ENCODE assay signal across 7 cellular contexts in the genomic region with DNA sequence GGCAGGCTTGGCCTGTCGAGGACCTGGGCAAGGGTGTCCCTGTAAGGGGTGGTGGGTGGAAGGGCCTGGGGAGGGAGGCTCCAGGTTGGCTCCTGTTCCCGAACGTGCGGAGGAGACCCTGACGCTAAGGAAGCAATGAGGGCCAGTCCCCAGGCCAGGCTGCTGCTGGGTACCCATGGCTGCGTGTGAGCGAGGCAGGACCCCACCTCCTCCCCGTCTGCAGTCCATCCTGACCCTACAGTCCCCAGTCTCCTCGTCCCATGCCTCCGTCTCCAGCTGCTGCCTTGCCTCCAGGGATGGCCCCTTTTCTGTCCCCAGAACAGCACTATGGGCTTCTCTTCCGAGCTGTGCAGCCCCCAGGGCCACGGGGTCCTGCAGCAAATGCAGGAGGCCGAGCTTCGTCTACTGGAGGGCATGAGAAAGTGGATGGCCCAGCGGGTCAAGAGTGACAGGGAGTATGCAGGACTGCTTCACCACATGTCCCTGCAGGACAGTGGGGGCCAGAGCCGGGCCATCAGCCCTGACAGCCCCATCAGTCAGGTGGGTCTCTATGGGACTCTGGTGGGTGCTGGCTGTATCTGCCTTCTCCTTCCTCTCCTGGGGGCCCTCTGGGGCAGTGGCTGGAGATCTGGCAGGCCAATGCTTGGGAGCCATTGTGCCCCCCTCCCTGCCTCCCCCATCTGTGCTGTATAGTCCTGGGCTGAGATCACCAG.
DNase-seq lines count a peak whose midpoint lies in the region; ATAC-seq and TF ChIP-seq lines count a peak whose summit lies in the region.
"Had no signal": no experiment of that assay in that cellular context is flagged by ENCODE, and none has a peak within 500 bp of the region (broad histone marks: within the 10 kb centered on the region; RNA-seq: fewer than 3 reads in every experiment).

No MANE protein-coding gene starts in this region.

- no peak for ATAC-seq in HG03025 (IDR thresholded peaks at IDR 0.05; ENCODE audit: low FRiP score, unreplicated experiment)

- H3K27me3 ChIP-seq in iPS-15b (ENCODE audit: control insufficient read depth, insufficient read depth, low read length) (no peaks in the 10 kb centered on the region), tibial artery (no peaks in the 10 kb centered on the region)

- peaks cover 25% of the 10 kb centered on the region for H3K4me1 Mint-ChIP-seq in T-helper 2 cell treated with Interferon-gamma antibody and Interleukin-4, amounts not matched to agents 5 μg/mL and 100 μg/mL, for 36 hours (ENCODE audit: low read depth)

- no peaks in the 10 kb centered on the region for H3K9me3 Mint-ChIP-seq in T-helper 2 cell treated with Interferon-gamma antibody and Interleukin-4, amounts not matched to agents 5 μg/mL and 100 μg/mL, for 36 hours

- H3K36me3 ChIP-seq in iPS-15b (ENCODE audit: control insufficient read depth, insufficient read depth, low read length) (peaks cover 23% of the 10 kb centered on the region), tibial artery (peaks cover 6 to 51% (median 48%) of the 10 kb centered on the region in 3 donors)

- peaks cover 2% of the 10 kb centered on the region for H3K4me1 ChIP-seq in iPS-15b (ENCODE audit: control insufficient read depth, insufficient read depth, low read length)
- peaks cover 0 to 38% (median 25%) of the 10 kb centered on the region in 4 donors for H3K4me1 ChIP-seq in tibial artery
- H3K4me1 ChIP-seq: A549 had no signal

- peak overlapping the region; percentile 86 for H3K27ac Mint-ChIP-seq in T-helper 2 cell treated with Interferon-gamma antibody and Interleukin-4, amounts not matched to agents 5 μg/mL and 100 μg/mL, for 36 hours

- H3K27ac ChIP-seq in tibial artery, result peak overlapping the region; percentile 86 to 98

- H3K9ac ChIP-seq in iPS-15b (ENCODE audit: low read depth, low read length), result peak overlapping the region; percentile 54

- no peak for TF ChIP-seq CTCF in tibial artery (IDR thresholded peaks at IDR 0.05)

- intact Hi-C loops in tibial artery (cut with DNase I; ENCODE audit: low total_unique reads), result no loop called here

- no peaks in the 10 kb centered on the region for H3K27me3 Mint-ChIP-seq in T-helper 2 cell treated with Interferon-gamma antibody and Interleukin-4, amounts not matched to agents 5 μg/mL and 100 μg/mL, for 36 hours (ENCODE audit: low read depth)

- no peak for DNase-seq in T-helper 2 cell treated with Interferon-gamma antibody and Interleukin-4, amounts not matched to agents 5 μg/mL and 100 μg/mL, for 36 hours (ENCODE audit: low spot score)
- no peak for DNase-seq in T-helper 2 cell
- peak in 1 of 2 donors; percentile 68 for DNase-seq in tibial artery
- no peak for DNase-seq in NK-92 (lab: John Stamatoyannopoulos, UW; ENCODE audit: unreplicated experiment)

- peak overlapping the region; percentile 62 for H3K4me3 Mint-ChIP-seq in T-helper 2 cell treated with Interferon-gamma antibody and Interleukin-4, amounts not matched to agents 5 μg/mL and 100 μg/mL, for 36 hours

- peaks cover 21% of the 10 kb centered on the region for H3K36me3 Mint-ChIP-seq in T-helper 2 cell treated with Interferon-gamma antibody and Interleukin-4, amounts not matched to agents 5 μg/mL and 100 μg/mL, for 36 hours (ENCODE audit: low read depth)

- H3K4me3 ChIP-seq in iPS-15b (ENCODE audit: low read depth, low read length), result peak overlapping the region; percentile 26
- peak overlapping the region; percentile 54 to 55 for H3K4me3 ChIP-seq in tibial artery
- H3K4me3 ChIP-seq: A549 had no signal

- no peaks in the 10 kb centered on the region for H3K9me3 ChIP-seq in iPS-15b (ENCODE audit: control insufficient read depth, insufficient read depth, low read length)
- no peaks in the 10 kb centered on the region for H3K9me3 ChIP-seq in tibial artery
- H3K9me3 ChIP-seq: A549 had no signal
